Comparison of ENCODE assay signal across 1 cellular context in the genomic region with DNA sequence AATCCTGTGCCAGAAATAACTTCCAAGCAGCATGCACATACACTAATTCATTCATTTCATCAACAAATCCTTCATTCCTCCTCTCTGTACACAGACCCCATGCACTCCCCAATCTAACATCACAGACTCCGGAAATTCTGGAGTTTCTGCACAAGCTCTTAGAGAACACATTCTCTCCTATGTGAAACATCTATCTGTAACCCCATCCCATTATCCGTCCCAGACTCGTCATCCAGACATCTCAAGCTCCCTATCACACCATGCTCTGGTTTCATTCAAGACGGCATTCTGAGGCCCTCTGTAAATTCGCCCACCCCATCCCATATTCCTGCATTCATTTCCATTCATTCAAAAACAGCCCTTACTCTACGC.
TF ChIP-seq lines count a peak whose summit lies in the region.

No MANE protein-coding gene starts in this region.

TF ChIP-seq in endothelial cell of umbilical vein, 7 proteins besides CTCF, POLR2A, EP300 and RAD21 (continued from another document):
- TF ChIP-seq MAX (IDR thresholded peaks at IDR 0.05; ENCODE audit: insufficient read depth, insufficient read length) = no peak
- no peak for TF ChIP-seq JUN (IDR thresholded peaks at IDR 0.05; ENCODE audit: borderline replicate concordance, insufficient read depth, insufficient read length, low read depth)
- TF ChIP-seq FOS (IDR thresholded peaks at IDR 0.05; ENCODE audit: borderline replicate concordance, insufficient read depth, low read length) = no peak
- TF ChIP-seq GATA2 (IDR thresholded peaks at IDR 0.05; ENCODE audit: insufficient read depth, insufficient read length, low read depth, low read length) = no peak
TF ChIP-seq in endothelial cell of umbilical vein: peak in this region for 0.
